Comparison of ENCODE assay signal across 19 cellular contexts in the genomic region with DNA sequence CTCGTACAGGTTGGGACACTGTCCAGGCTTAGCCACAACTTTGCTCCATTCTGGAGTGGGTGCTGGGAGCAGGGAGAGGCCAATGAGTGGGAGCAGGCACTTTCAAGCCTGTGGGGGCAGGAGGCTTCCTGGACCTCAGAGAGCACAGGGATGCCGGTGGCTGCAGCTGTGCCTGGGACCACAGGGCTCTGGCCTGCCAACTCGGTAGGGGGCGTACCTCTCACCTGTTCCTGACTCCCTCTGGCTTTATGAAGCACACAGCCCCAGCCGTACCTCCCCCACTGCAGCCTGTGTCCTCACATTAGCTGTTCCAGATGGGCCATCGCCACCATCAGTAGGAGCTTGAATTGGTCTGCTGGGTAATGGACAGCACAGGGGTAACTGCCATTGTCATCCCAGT.
"Had no signal": no experiment of that assay in that cellular context is flagged by ENCODE, and none has a peak within 500 bp of the region (broad histone marks: within the 10 kb centered on the region; RNA-seq: fewer than 3 reads in every experiment).

No MANE protein-coding gene starts in this region.

- H3K27ac ChIP-seq: colonic mucosa, heart left ventricle, left ventricle myocardium inferior, neutrophil, sigmoid colon, skin epidermis, suprapubic skin, thyroid gland, uterus had no signal

- H3K4me3 ChIP-seq: colonic mucosa, heart left ventricle, left ventricle myocardium inferior, sigmoid colon, skin epidermis, suprapubic skin, thyroid gland, uterus had no signal

- ATAC-seq: heart left ventricle; naive thymus-derived CD4-positive, alpha-beta T cell; stimulated activated naive CD8-positive, alpha-beta T cell treated with anti-CD3 and anti-CD28 coated beads, Interleukin-15, Interleukin-2, amounts not matched to agents 100 U/mL and 50 U/mL, for 24 hours had no signal

- H3K27me3 ChIP-seq: colonic mucosa, heart left ventricle, neutrophil, sigmoid colon, suprapubic skin, thyroid gland, uterus had no signal

- H3K9me3 ChIP-seq: colonic mucosa, heart left ventricle, left ventricle myocardium inferior, neutrophil, suprapubic skin, thyroid gland, uterus had no signal

- H3K4me1 ChIP-seq: colonic mucosa, heart left ventricle, left ventricle myocardium inferior, sigmoid colon, suprapubic skin, thyroid gland, uterus had no signal

- DNase-seq: colonic mucosa; dermis blood vessel endothelial cell; effector CD4-positive, alpha-beta T cell; foreskin melanocyte; heart left ventricle; hippocampal formation; islet precursor cell; left ventricle myocardium inferior; naive thymus-derived CD4-positive, alpha-beta T cell; nephron progenitor cell; sigmoid colon; stimulated activated CD4-positive, alpha-beta T cell treated with anti-CD3 and anti-CD28 coated beads, Interleukin-4, amount 100 ng/mL, for 1 hour; stimulated activated CD8-positive, alpha-beta memory T cell treated with anti-CD3 and anti-CD28 coated beads, Interleukin-4, amount 100 ng/mL, for 48 hours; stimulated activated naive CD8-positive, alpha-beta T cell treated with anti-CD3 and anti-CD28 coated beads, Interleukin-15, Interleukin-2, amounts not matched to agents 100 U/mL and 50 U/mL, for 24 hours; thyroid gland; uterus had no signal

- H3K36me3 ChIP-seq: colonic mucosa, heart left ventricle, left ventricle myocardium inferior, neutrophil, sigmoid colon, suprapubic skin, thyroid gland, uterus had no signal
